ENCODE assay signal across 19 cellular contexts in genomic region chr5:34648522-34649158, GRCh38. TPM values are rescaled to one million over a fixed set of nuclear protein-coding genes. Genes with fewer than 3 reads are reported as not detected.
DNase-seq lines count a peak whose midpoint lies in the region; ATAC-seq, FAIRE-seq and TF ChIP-seq lines count a peak whose summit lies in the region.
"Had no signal": no experiment of that assay in that cellular context is flagged by ENCODE, and none has a peak within 500 bp of the region (broad histone marks: within the 10 kb centered on the region; RNA-seq: fewer than 3 reads in every experiment).

No MANE protein-coding gene starts in this region.

- TF ChIP-seq EP300 in HepG2 (IDR thresholded peaks at IDR 0.05; ENCODE audit: low read depth in 2 of 2, low read length in 2 of 2): no peak
- no peak for TF ChIP-seq EP300 in HepG2 (CRISPR knock-in tag; IDR thresholded peaks at IDR 0.05; ENCODE audit: borderline replicate concordance)

- ATAC-seq in HepG2: no peak
- no peak for ATAC-seq in GM18502 (IDR thresholded peaks at IDR 0.05; ENCODE audit: poor library complexity, unreplicated experiment)
- no peak for ATAC-seq in GM19035 (IDR thresholded peaks at IDR 0.05; ENCODE audit: unreplicated experiment)

- H3K9ac ChIP-seq in liver (ENCODE audit: low read depth in 1 of 2, low read length in 2 of 2) (no peak overlapping the region), HepG2 (ENCODE audit: insufficient read depth, low read depth, low read length) (no peak overlapping the region)
- H3K9ac ChIP-seq: SK-N-SH had no signal

- POLR2A ChIA-PET in HepG2 (lab: Yijun Ruan, JAX): no interaction called here

- TF ChIP-seq POLR2A in HepG2 (IDR thresholded peaks at IDR 0.05; ENCODE audit: insufficient read depth in 1 of 2, low read depth in 2 of 2, low read length in 2 of 2): no peak

- H3K27me3 ChIP-seq in liver (ENCODE audit: control insufficient read depth in 4 of 4, insufficient read depth in 4 of 4, low read length in 3 of 4): no peaks in the 10 kb centered on the region
- no peaks in the 10 kb centered on the region; a peak in 1 of 5 replicates for H3K27me3 ChIP-seq in HepG2 (ENCODE audit: control insufficient read depth in 1 of 2, insufficient read depth in 2 of 2, low read length in 2 of 2)
- no peaks in the 10 kb centered on the region for H3K27me3 ChIP-seq in neuron (ENCODE audit: insufficient read depth, low read length)

- no peaks in the 10 kb centered on the region for H4K20me1 ChIP-seq in HepG2 (ENCODE audit: insufficient read depth, low read length)

- DNase-seq in HepG2 (ENCODE audit: low spot score) (no peak), fibroblast of the aortic adventitia (ENCODE audit: low read depth) (peak; percentile 21), nucleus accumbens (lab: John Stamatoyannopoulos, UW) (no peak), iPS-NIHi7 (ENCODE audit: extremely low spot score) (no peak)
- DNase-seq: 8988T, C1 segment of cervical spinal cord, Karpas-422, MM.1S, NCI-H187 treated with DMSO at 0.1 percent for 48 hours, NCI-H2171, NCI-H446 treated with DMSO at 0.1 percent for 48 hours, NCI-H748 treated with DMSO at 0.1 percent for 48 hours, SK-N-SH had no signal

- H3K27ac ChIP-seq in liver (ENCODE audit: low read depth in 1 of 2, low read length in 2 of 2) (no peak overlapping the region), HepG2 (ENCODE audit: extremely low read length, insufficient read depth, low read length) (no peak overlapping the region)

- H3K36me3 ChIP-seq in liver (ENCODE audit: control insufficient read depth in 4 of 4, insufficient read depth in 3 of 4, low read depth in 1 of 4, low read length in 3 of 4): no peaks in the 10 kb centered on the region
- H3K36me3 ChIP-seq in HepG2 (replicated peaks in 1 of 2; ENCODE audit: control insufficient read depth in 1 of 2, insufficient read depth in 2 of 2, low read length in 2 of 2): no peaks in the 10 kb centered on the region
- no peaks in the 10 kb centered on the region for H3K36me3 ChIP-seq in neuron (ENCODE audit: insufficient read depth, low read length)

- no peaks in the 10 kb centered on the region for H3K79me2 ChIP-seq in HepG2 (ENCODE audit: insufficient read depth, low read length)

- in situ Hi-C loops in HepG2 (cut with HindIII; ENCODE audit: extremely low pct_ligation_motif_present, low pct_unique_long_range_greater_than_20kb): no loop called here

- no peak overlapping the region for H3K4me3 ChIP-seq in liver (ENCODE audit: low read depth in 1 of 3, low read length in 3 of 3)
- H3K4me3 ChIP-seq in HepG2 (replicated peaks in 1 of 3; ENCODE audit: insufficient read depth in 1 of 3, low read depth in 2 of 3, low read length in 3 of 3): no peak overlapping the region
- no peak overlapping the region for H3K4me3 ChIP-seq in fibroblast of the aortic adventitia (ENCODE audit: low read depth, low read length)
- H3K4me3 ChIP-seq in neuron (ENCODE audit: low read length): no peak overlapping the region

- FAIRE-seq in HepG2 (lab: Jason Lieb, UNC): no peak
- FAIRE-seq: GM12891, H54 had no signal

- TF ChIP-seq CTCF in liver (IDR thresholded peaks at IDR 0.05; ENCODE audit: low read depth, low read length, missing input control) (no peak), HepG2 (CRISPR knock-in tag; IDR thresholded peaks at IDR 0.05) (no peak), fibroblast of the aortic adventitia (IDR thresholded peaks at IDR 0.05; ENCODE audit: insufficient read depth, low read length) (no peak)

- no peak overlapping the region for H2AFZ ChIP-seq in HepG2 (ENCODE audit: low read length)
- peak overlapping the region; percentile 17 for H2AFZ ChIP-seq in neuron (ENCODE audit: low read depth, low read length)

- H3K9me3 ChIP-seq in liver (ENCODE audit: control insufficient read depth in 4 of 4, low read length in 3 of 4): no peaks in the 10 kb centered on the region
- H3K9me3 ChIP-seq in HepG2 (ENCODE audit: low read length): no peaks in the 10 kb centered on the region
- H3K9me3 ChIP-seq in neuron (ENCODE audit: low read length): no peaks in the 10 kb centered on the region
- H3K9me3 ChIP-seq: SK-N-SH had no signal

- CTCF ChIA-PET in HepG2 (lab: Yijun Ruan, JAX; ENCODE audit: low intra/inter-chr PET ratio, low total read pairs): no interaction called here

- TF ChIP-seq RAD21 in liver (IDR thresholded peaks at IDR 0.05) (no peak), HepG2 (CRISPR knock-in tag; IDR thresholded peaks at IDR 0.05) (no peak)

- 53% methylated on average over 5 of the region's 5 CpGs for WGBS in liver
- 21% methylated on average over 5 of the region's 5 CpGs for WGBS in HepG2 (ENCODE audit: low lambda C conversion rate)

- H3K4me2 ChIP-seq in HepG2 (ENCODE audit: low read depth, low read length): no peak overlapping the region
- H3K4me2 ChIP-seq: SK-N-SH had no signal

- no TSS peak for BruUV-seq in HepG2 (replicated peaks; lab: Mats Ljungman, UMichigan)

- H3K4me1 ChIP-seq in liver (ENCODE audit: control insufficient read depth in 4 of 4, insufficient read depth in 4 of 4, low read length in 3 of 4) (no peaks in the 10 kb centered on the region), HepG2 (ENCODE audit: insufficient read depth, low read length) (0 out of 2 replicates have a peak, but pooled peaks cover 6% of the 10 kb centered on the region), neuron (ENCODE audit: insufficient read depth, low read length) (no peaks in the 10 kb centered on the region)

- intact Hi-C loops in HepG2 (cut with micrococcal nuclease; ENCODE audit: unreplicated experiment): no loop called here

TF ChIP-seq in liver, 16 proteins besides CTCF, POLR2A, EP300 and RAD21:
- TF ChIP-seq NR2F2 (IDR thresholded peaks at IDR 0.05) (peak; percentile 66), RXRA (IDR thresholded peaks at IDR 0.05) (no peak)
TF ChIP-seq in liver: peak in this region for 1.

TF ChIP-seq in HepG2, 621 proteins besides CTCF, POLR2A, EP300 and RAD21 (continues in another document):
- TF ChIP-seq ZNF607 (CRISPR knock-in tag; IDR thresholded peaks at IDR 0.05; ENCODE audit: borderline replicate concordance) (no peak), ZNF263 (CRISPR knock-in tag; IDR thresholded peaks at IDR 0.05) (no peak), POLR2AphosphoS2 (IDR thresholded peaks at IDR 0.05; ENCODE audit: low read depth, low read length) (no peak), SIN3B (IDR thresholded peaks at IDR 0.05; ENCODE audit: low read length) (no peak), ZGPAT (CRISPR knock-in tag; IDR thresholded peaks at IDR 0.05) (no peak), KDM3A (CRISPR knock-in tag; IDR thresholded peaks at IDR 0.05; ENCODE audit: low read depth) (no peak), REPIN1 (CRISPR knock-in tag; IDR thresholded peaks at IDR 0.05; ENCODE audit: borderline replicate concordance, low read depth) (no peak), ZSCAN21 (CRISPR knock-in tag; IDR thresholded peaks at IDR 0.05; ENCODE audit: borderline replicate concordance) (no peak), YEATS4 (CRISPR knock-in tag; IDR thresholded peaks at IDR 0.05; ENCODE audit: borderline replicate concordance) (no peak), SIX1 (CRISPR knock-in tag; IDR thresholded peaks at IDR 0.05; ENCODE audit: borderline replicate concordance) (no peak), ZNF589 (CRISPR knock-in tag; conservative IDR thresholded peaks at IDR 0.05) (no peak)
- TF ChIP-seq, protein P1, sequence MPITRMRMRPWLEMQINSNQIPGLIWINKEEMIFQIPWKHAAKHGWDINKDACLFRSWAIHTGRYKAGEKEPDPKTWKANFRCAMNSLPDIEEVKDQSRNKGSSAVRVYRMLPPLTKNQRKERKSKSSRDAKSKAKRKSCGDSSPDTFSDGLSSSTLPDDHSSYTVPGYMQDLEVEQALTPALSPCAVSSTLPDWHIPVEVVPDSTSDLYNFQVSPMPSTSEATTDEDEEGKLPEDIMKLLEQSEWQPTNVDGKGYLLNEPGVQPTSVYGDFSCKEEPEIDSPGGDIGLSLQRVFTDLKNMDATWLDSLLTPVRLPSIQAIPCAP (CRISPR knock-in tag; IDR thresholded peaks at IDR 0.05; ENCODE audit: low read depth): no peak

RNA-seq across cellular contexts. Expression of gene RAI14, which starts 7.5 kb away (rescaled TPM):
- 10 to 100 TPM; 12.5 to 21.4 TPM for total RNA-seq in liver
- 10 to 100 TPM in 1 of 2 donors, 1 to 10 TPM in 1; 7.8 to 10.3 TPM for polyA plus RNA-seq in liver
- 18.2 and 26.6 TPM in 2 replicates for total RNA-seq in HepG2 (2016; rRNA removed; fragmentation: Illumina TruSeq; extraction: Trizol)
- total RNA-seq in HepG2 (2016; cell fraction: cytosol; rRNA removed; fragmentation: Illumina TruSeq; extraction: Trizol; ENCODE audit: low read depth): 2.0 and 2.7 TPM in 2 replicates
- total RNA-seq in HepG2 (2016; cell fraction: insoluble cytoplasmic fraction; rRNA removed; fragmentation: Illumina TruSeq; extraction: Trizol): 18.6 and 25.3 TPM in 2 replicates
- total RNA-seq in HepG2 (2016; cell fraction: membrane; rRNA removed; fragmentation: Illumina TruSeq; extraction: Trizol): 10.1 and 10.7 TPM in 2 replicates
- total RNA-seq in HepG2 (2016; cell fraction: nucleus; rRNA removed; fragmentation: Illumina TruSeq; extraction: Trizol): 12.7 and 16.1 TPM in 2 replicates
- 12.3 and 12.6 TPM in 2 replicates for polyA plus RNA-seq in HepG2 (2011; rRNA removed)
- 8.2 and 17.6 TPM in 2 replicates for polyA plus RNA-seq in HepG2 (2011; cell fraction: cytosol; rRNA removed)
- polyA plus RNA-seq in HepG2 (2011; cell fraction: nucleus; rRNA removed): 9.7 and 9.9 TPM in 2 replicates
- 9.8 and 13.8 TPM in 2 replicates for polyA plus RNA-seq in HepG2 (2012)
- 2.3 and 2.9 TPM in 2 replicates for polyA plus RNA-seq in HepG2 (2016; cell fraction: cytosol; fragmentation: Illumina TruSeq; extraction: Trizol; ENCODE audit: low read depth)
- 21.5 and 21.9 TPM in 2 replicates for polyA plus RNA-seq in HepG2 (2016; cell fraction: insoluble cytoplasmic fraction; fragmentation: Illumina TruSeq; extraction: Trizol; ENCODE audit: low read depth)
- polyA plus RNA-seq in HepG2 (2016; cell fraction: membrane; fragmentation: Illumina TruSeq; extraction: Trizol; ENCODE audit: low read depth): 4.3 and 5.3 TPM in 2 replicates
- polyA plus RNA-seq in HepG2 (2016; cell fraction: nucleus; fragmentation: Illumina TruSeq; extraction: Trizol; ENCODE audit: insufficient read depth, low read depth): 12.4 and 16.3 TPM in 2 replicates
- 23.8 and 42.0 TPM in 2 replicates for polyA minus RNA-seq in HepG2 (2011; rRNA and poly(A)+ RNA removed; ENCODE audit: low replicate concordance)
- polyA minus RNA-seq in HepG2 (2011; cell fraction: cytosol; rRNA and poly(A)+ RNA removed): 5.7 and 14.3 TPM in 2 replicates
- polyA minus RNA-seq in HepG2 (2011; cell fraction: nucleus; rRNA and poly(A)+ RNA removed): 13.2 and 14.3 TPM in 2 replicates
- 85.9 and 100 TPM in 2 replicates for total RNA-seq in fibroblast of the aortic adventitia (ENCODE audit: low replicate concordance)
